ENCODE assay signal across 8 cellular contexts in the genomic region with DNA sequence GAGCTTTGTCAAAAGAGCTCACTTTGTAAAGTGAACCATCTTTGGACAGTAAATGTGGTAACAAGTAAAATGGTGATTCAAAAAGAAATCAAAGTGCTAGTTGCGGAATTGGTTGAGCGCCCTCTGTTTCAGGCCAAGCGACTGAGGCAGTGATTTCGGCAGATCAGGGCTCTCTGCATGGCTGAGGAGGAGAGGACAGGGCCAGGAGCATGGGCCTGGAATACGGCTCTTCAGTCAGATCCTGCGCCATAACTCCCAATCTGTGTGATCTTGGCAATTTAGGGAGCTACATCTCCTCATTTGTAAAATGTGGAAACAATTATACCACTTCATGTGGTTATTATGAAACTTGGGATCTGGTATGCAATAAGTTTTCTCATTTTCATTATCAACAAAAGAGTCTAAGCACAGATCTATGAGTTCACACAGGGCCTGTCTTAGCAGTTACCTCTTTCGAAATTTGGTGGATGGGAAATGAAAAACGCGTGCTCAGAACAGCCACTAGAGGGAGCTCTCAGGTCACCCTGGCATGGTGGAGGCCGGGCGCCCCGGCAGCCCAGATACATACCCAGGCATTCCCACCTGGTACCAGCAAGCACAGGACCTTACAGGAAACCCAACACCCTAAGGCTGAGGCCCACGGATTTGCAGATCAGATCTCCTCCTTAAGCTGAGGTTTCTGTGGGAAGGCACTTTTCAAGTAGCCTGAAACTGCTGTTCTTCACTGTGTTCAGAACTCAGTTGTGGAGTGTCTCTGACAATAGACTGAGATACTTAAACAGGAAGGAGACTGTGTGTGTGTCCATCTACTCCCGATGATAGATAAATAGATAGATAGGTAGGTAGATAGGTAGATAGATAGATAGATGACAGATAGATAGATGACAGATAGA.
A peak's percentile ranks its signal among the peaks of the same experiment; 100 is the strongest.
DNase-seq lines count a peak whose midpoint lies in the region; ATAC-seq and TF ChIP-seq lines count a peak whose summit lies in the region.

No MANE protein-coding gene starts in this region.

- H3K27ac Mint-ChIP-seq in natural killer cell, result peak overlapping the region; percentile 20 to 21
- H3K27ac Mint-ChIP-seq in stimulated activated effector memory CD8-positive, alpha-beta T cell treated with anti-CD3 and anti-CD28 coated beads, Interleukin-12 subunit alpha, Interleukin-12 subunit beta, amount 100 ng/mL, for 72 hours, result peak overlapping the region; percentile 81

- ATAC-seq in GM19397 (IDR thresholded peaks at IDR 0.05; ENCODE audit: unreplicated experiment) (peak; percentile 75), HG03457 (IDR thresholded peaks at IDR 0.05; ENCODE audit: unreplicated experiment) (peak; percentile 67), natural killer cell (peak; percentile 89 to 93 (median 91))
- ATAC-seq in stimulated activated effector memory CD8-positive, alpha-beta T cell treated with anti-CD3 and anti-CD28 coated beads, Interleukin-12 subunit alpha, Interleukin-12 subunit beta, amount 100 ng/mL, for 72 hours, result peak; percentile 78

- no peaks in the 10 kb centered on the region for H3K9me3 Mint-ChIP-seq in natural killer cell
- no peaks in the 10 kb centered on the region for H3K9me3 Mint-ChIP-seq in stimulated activated effector memory CD8-positive, alpha-beta T cell treated with anti-CD3 and anti-CD28 coated beads, Interleukin-12 subunit alpha, Interleukin-12 subunit beta, amount 100 ng/mL, for 72 hours

- H3K4me3 Mint-ChIP-seq in natural killer cell, result no peak overlapping the region
- peak overlapping the region; percentile 9 for H3K4me3 Mint-ChIP-seq in stimulated activated effector memory CD8-positive, alpha-beta T cell treated with anti-CD3 and anti-CD28 coated beads, Interleukin-12 subunit alpha, Interleukin-12 subunit beta, amount 100 ng/mL, for 72 hours

- H3K4me1 Mint-ChIP-seq in natural killer cell, result peaks cover 9 to 14% of the 10 kb centered on the region in 2 donors
- H3K4me1 Mint-ChIP-seq in stimulated activated effector memory CD8-positive, alpha-beta T cell treated with anti-CD3 and anti-CD28 coated beads, Interleukin-12 subunit alpha, Interleukin-12 subunit beta, amount 100 ng/mL, for 72 hours, result peaks cover 44% of the 10 kb centered on the region

- peak; percentile 94 for TF ChIP-seq CTCF in natural killer cell (IDR thresholded peaks at IDR 0.05)

- no peak for TF ChIP-seq POLR2A in erythroblast (IDR thresholded peaks at IDR 0.05; ENCODE audit: low read length)

- DNase-seq in COLO668 (lab: John Stamatoyannopoulos, UW; ENCODE audit: unreplicated experiment), result peak; percentile 52
- DNase-seq in NOMO-1 treated with dmso at 0.1 percent for 144 hours (lab: John Stamatoyannopoulos, UW; ENCODE audit: unreplicated experiment), result peak; percentile 47
- peak; percentile 62 for DNase-seq in activated CD8-positive, alpha-beta memory T cell treated with anti-CD3 and anti-CD28 coated beads, Interleukin-2, amount 50 U/mL, for 4 hours
- peak; percentile 39 to 63 for DNase-seq in erythroblast (lab: John Stamatoyannopoulos, UW)
- DNase-seq in natural killer cell, result peak; percentile 45
- DNase-seq in stimulated activated effector memory CD8-positive, alpha-beta T cell treated with anti-CD3 and anti-CD28 coated beads, Interleukin-12 subunit alpha, Interleukin-12 subunit beta, amount 100 ng/mL, for 72 hours (ENCODE audit: low spot score in 2 of 2), result peak; percentile 47 to 83

- no peaks in the 10 kb centered on the region for H3K36me3 Mint-ChIP-seq in natural killer cell
- H3K36me3 Mint-ChIP-seq in stimulated activated effector memory CD8-positive, alpha-beta T cell treated with anti-CD3 and anti-CD28 coated beads, Interleukin-12 subunit alpha, Interleukin-12 subunit beta, amount 100 ng/mL, for 72 hours, result no peaks in the 10 kb centered on the region

- H3K27me3 Mint-ChIP-seq in natural killer cell (ENCODE audit: low read depth in 2 of 2), result peaks cover 3 to 12% of the 10 kb centered on the region in 2 donors

- intact Hi-C loops in natural killer cell (cut with micrococcal nuclease), result loop anchor here (1.0 to 5.0 kb wide), 3 partner anchors 121 to 481 kb away; no protein-coding TSS in a partner anchor

Comparison
In these comparisons a context has a peak if more than half of its experiments do, and no peak if none do; other contexts are left out.
1. Peak in every context shown above with its lines: DNase-seq and ATAC-seq.